Comparison of ENCODE assay signal across 27 cellular contexts in the genomic region with DNA sequence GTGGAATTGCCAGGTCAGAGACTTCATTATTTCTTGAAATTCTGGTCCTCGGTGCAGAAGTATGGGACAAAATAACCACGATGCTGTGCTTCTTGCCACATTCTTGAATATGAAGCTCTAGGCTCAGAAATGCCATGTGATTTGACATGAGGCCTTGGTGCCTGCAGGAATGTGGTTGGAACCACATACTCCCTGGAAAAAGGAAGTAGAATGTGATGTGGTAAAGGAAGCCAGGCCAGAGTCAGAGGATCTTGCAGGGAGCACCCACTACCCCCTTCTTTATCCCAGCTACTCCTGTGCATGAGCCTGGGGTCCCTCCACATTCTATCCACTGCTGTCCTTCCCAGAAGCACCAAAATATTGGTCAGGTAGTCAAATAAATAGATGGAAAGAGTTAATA.
A peak's percentile ranks its signal among the peaks of the same experiment; 100 is the strongest.
DNase-seq lines count a peak whose midpoint lies in the region; ATAC-seq and TF ChIP-seq lines count a peak whose summit lies in the region.
"Had no signal": no experiment of that assay in that cellular context is flagged by ENCODE, and none has a peak within 500 bp of the region (broad histone marks: within the 10 kb centered on the region; RNA-seq: fewer than 3 reads in every experiment).

No MANE protein-coding gene starts in this region.

- no peaks in the 10 kb centered on the region for H3K36me3 Mint-ChIP-seq in activated CD8-positive, alpha-beta T cell treated with anti-CD3 and anti-CD28 coated beads for 36 hours (ENCODE audit: low read depth)
- H3K36me3 Mint-ChIP-seq: activated naive CD8-positive, alpha-beta T cell had no signal

- in situ Hi-C loops in SK-MEL-5 (cut with HindIII; ENCODE audit: low pct_unique_long_range_greater_than_20kb, low sequenced_read_pairs): no loop called here

- TF ChIP-seq CTCF in fibroblast of pulmonary artery (IDR thresholded peaks at IDR 0.05; ENCODE audit: low read length, missing control alignments): no peak
- no peak for TF ChIP-seq CTCF in activated CD8-positive, alpha-beta T cell treated with anti-CD3 and anti-CD28 coated beads for 36 hours (IDR thresholded peaks at IDR 0.05)

- H3K4me3 Mint-ChIP-seq in activated CD8-positive, alpha-beta T cell treated with anti-CD3 and anti-CD28 coated beads for 36 hours: no peak overlapping the region
- H3K4me3 Mint-ChIP-seq: activated B cell treated with CpG ODN at 0.5 μM for 24 hours; activated naive CD8-positive, alpha-beta T cell; H9; naive B cell had no signal

- H3K9me3 Mint-ChIP-seq in activated CD8-positive, alpha-beta T cell treated with anti-CD3 and anti-CD28 coated beads for 36 hours: no peaks in the 10 kb centered on the region
- H3K9me3 Mint-ChIP-seq: activated B cell treated with CpG ODN at 0.5 μM for 24 hours; activated T-helper 2 cell treated with anti-CD3 and anti-CD28 coated beads, Interferon-gamma antibody, Interleukin-2, Interleukin-4, amounts not matched to agents 10 μg/mL and 5 μg/mL and 100 μg/mL, durations not matched to agents 14 hours and 24 hours and 36 hours; H9 had no signal

- H3K4me3 ChIP-seq in fibroblast of pulmonary artery (replicated peaks; ENCODE audit: low read depth, low read length): no peak overlapping the region
- H3K4me3 ChIP-seq: BLaER1, GM12878, K562, skin epidermis had no signal

- no peaks in the 10 kb centered on the region for H3K4me1 Mint-ChIP-seq in activated CD8-positive, alpha-beta T cell treated with anti-CD3 and anti-CD28 coated beads for 36 hours (ENCODE audit: low read depth)
- H3K4me1 Mint-ChIP-seq: activated B cell treated with CpG ODN at 0.5 μM for 24 hours, naive B cell had no signal

- CTCF ChIA-PET in activated CD8-positive, alpha-beta T cell treated with anti-CD3 and anti-CD28 coated beads for 36 hours (lab: Charles Lee): no interaction called here

- intact Hi-C loops in activated CD8-positive, alpha-beta T cell treated with anti-CD3 and anti-CD28 coated beads for 36 hours (cut with micrococcal nuclease): no loop called here

- no peak overlapping the region for H3K27ac Mint-ChIP-seq in activated CD8-positive, alpha-beta T cell treated with anti-CD3 and anti-CD28 coated beads for 36 hours
- H3K27ac Mint-ChIP-seq: activated B cell treated with CpG ODN at 0.5 μM for 24 hours; activated naive CD8-positive, alpha-beta T cell; activated T-helper 2 cell treated with anti-CD3 and anti-CD28 coated beads, Interferon-gamma antibody, Interleukin-2, Interleukin-4, amounts not matched to agents 10 μg/mL and 5 μg/mL and 100 μg/mL, durations not matched to agents 14 hours and 24 hours and 36 hours; H9; naive B cell had no signal

- ATAC-seq in activated CD8-positive, alpha-beta T cell treated with anti-CD3 and anti-CD28 coated beads for 36 hours: no peak
- ATAC-seq: foreskin keratinocyte, GM12878, K562, Right ventricle myocardium inferior had no signal

- peaks cover 27% of the 10 kb centered on the region for H3K27me3 Mint-ChIP-seq in activated CD8-positive, alpha-beta T cell treated with anti-CD3 and anti-CD28 coated beads for 36 hours

- peak; percentile 82 for DNase-seq in EH (ENCODE audit: low read depth)
- peak; percentile 61 for DNase-seq in HT1080 (ENCODE audit: low read depth)
- peak; percentile 27 for DNase-seq in SK-MEL-5 (ENCODE audit: low read depth, low spot score)
- peak; percentile 43 for DNase-seq in fibroblast of pulmonary artery (ENCODE audit: low read depth)
- no peak for DNase-seq in activated CD8-positive, alpha-beta T cell treated with anti-CD3 and anti-CD28 coated beads for 36 hours
- DNase-seq in NCI-H748 treated with DMSO at 0.1 percent for 48 hours (lab: John Stamatoyannopoulos, UW): no peak
- no peak for DNase-seq in activated gamma-delta T cell treated with Interleukin-2 at 50 U/mL for 16 hours
- no peak for DNase-seq in AML-193 (lab: John Stamatoyannopoulos, UW)
- DNase-seq: activated B cell treated with CpG ODN at 0.5 μM for 24 hours; activated CD4-positive, alpha-beta T cell treated with anti-CD3 and anti-CD28 coated beads, Interleukin-2, amount 50 U/mL, for 4 hours; activated CD8-positive, alpha-beta memory T cell treated with anti-CD3 and anti-CD28 coated beads, Interleukin-2, amount 50 U/mL, for 4 hours; effector CD8-positive, alpha-beta T cell; foreskin keratinocyte; H9; naive B cell; NCI-H1092 treated with DMSO at 0.1 percent for 48 hours; NCI-H1930; NCI-H2227 treated with DMSO at 0.1 percent for 48 hours; nucleus accumbens; T-helper 9 cell had no signal

- POLR2A ChIA-PET in activated CD8-positive, alpha-beta T cell treated with anti-CD3 and anti-CD28 coated beads for 36 hours (lab: Charles Lee): no interaction called here

Comparison
In these comparisons a context has a peak if more than half of its experiments do, and no peak if none do; other contexts are left out.
1. DNase-seq: peak in EH (single experiment), HT1080 (single experiment), SK-MEL-5 (single experiment) and fibroblast of pulmonary artery (single experiment); none in activated CD8-positive, alpha-beta T cell treated with anti-CD3 and anti-CD28 coated beads for 36 hours (single experiment), NCI-H748 treated with DMSO at 0.1 percent for 48 hours (single experiment), activated gamma-delta T cell treated with Interleukin-2 at 50 U/mL for 16 hours (single experiment) and AML-193 (0 of 2).